In the genomic region with DNA sequence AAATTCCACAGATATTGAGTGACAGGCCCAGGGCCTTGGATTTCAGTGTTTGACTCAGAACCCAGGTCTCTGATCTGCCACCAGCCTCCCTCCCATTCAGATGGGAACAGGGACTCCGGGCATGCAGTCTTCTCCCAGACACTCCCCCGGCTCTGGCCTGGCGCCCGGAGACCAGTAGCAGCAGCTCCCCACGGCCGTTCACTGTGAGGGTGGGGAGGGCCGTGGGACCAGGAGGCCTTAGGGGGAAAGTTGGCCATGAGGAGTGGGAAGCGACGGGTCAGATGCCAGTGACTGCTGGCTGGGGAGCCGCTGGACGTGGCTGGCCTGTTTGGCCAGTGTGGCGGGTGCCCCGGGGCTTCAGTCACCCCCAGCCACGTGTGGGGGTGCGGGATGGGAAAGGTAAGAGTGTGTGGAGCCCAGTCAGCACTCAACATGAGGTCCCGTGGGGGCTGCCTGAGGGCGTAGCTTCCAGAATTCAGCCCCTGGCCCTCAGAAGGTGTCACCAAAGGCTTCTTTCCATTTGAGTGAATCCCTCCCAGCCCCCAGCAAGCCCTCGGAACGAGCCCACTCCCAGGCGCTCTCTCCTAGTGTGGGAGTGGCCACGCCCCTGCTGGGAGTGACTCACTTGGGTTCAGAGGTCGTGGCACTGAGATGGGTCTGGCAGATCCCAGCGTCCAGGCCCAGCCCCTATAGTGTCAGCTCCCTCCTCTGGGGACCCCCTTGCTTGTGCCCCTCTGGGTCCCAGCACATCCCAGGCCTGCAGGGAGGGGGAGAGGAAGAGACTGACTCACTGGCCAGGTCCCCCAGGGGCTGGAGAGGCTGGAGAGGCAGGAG, we compare ENCODE assay signal across 1 cellular context.
TF ChIP-seq lines count a peak whose summit lies in the region.

No MANE protein-coding gene starts in this region.

TF ChIP-seq in GM12878, 131 proteins besides CTCF, POLR2A, EP300 and RAD21 (continued from another document):
- no peak for TF ChIP-seq MYC (IDR thresholded peaks at IDR 0.05; ENCODE audit: insufficient read depth, insufficient read length, insufficient replicate concordance, low read length, severe bottlenecking)
- no peak for TF ChIP-seq ZNF207 (IDR thresholded peaks at IDR 0.05; ENCODE audit: borderline replicate concordance)
- TF ChIP-seq PAX5 (IDR thresholded peaks at IDR 0.05; ENCODE audit: borderline replicate concordance, low read depth, low read length), result no peak
- no peak for TF ChIP-seq CBX3 (IDR thresholded peaks at IDR 0.05; ENCODE audit: borderline replicate concordance, low read depth)
- no peak for TF ChIP-seq CHD4 (IDR thresholded peaks at IDR 0.05)
- peak; percentile 36; the same call in 1 of the 2 replicates for TF ChIP-seq DPF2 (IDR thresholded peaks at IDR 0.05)
- TF ChIP-seq, protein P1, sequence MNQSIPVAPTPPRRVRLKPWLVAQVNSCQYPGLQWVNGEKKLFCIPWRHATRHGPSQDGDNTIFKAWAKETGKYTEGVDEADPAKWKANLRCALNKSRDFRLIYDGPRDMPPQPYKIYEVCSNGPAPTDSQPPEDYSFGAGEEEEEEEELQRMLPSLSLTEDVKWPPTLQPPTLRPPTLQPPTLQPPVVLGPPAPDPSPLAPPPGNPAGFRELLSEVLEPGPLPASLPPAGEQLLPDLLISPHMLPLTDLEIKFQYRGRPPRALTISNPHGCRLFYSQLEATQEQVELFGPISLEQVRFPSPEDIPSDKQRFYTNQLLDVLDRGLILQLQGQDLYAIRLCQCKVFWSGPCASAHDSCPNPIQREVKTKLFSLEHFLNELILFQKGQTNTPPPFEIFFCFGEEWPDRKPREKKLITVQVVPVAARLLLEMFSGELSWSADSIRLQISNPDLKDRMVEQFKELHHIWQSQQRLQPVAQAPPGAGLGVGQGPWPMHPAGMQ (IDR thresholded peaks at IDR 0.05; ENCODE audit: borderline replicate concordance), result no peak
- TF ChIP-seq KAT2A (conservative IDR thresholded peaks at IDR 0.05; ENCODE audit: control insufficient read depth, low read depth, low read length), result no peak
- no peak for TF ChIP-seq JUND (IDR thresholded peaks at IDR 0.05; ENCODE audit: low read depth, low read length)
- no peak for TF ChIP-seq NFIC (IDR thresholded peaks at IDR 0.05; ENCODE audit: low read depth, low read length)
- TF ChIP-seq TCF3 (IDR thresholded peaks at IDR 0.05; ENCODE audit: borderline replicate concordance, insufficient read depth, low read depth, low read length), result no peak
- TF ChIP-seq BACH1 (IDR thresholded peaks at IDR 0.05; ENCODE audit: borderline replicate concordance), result 0 out of 2 replicates have a peak, but pooled peaks have one; percentile 33
- no peak for TF ChIP-seq POU2F2 (IDR thresholded peaks at IDR 0.05; ENCODE audit: borderline replicate concordance, low read depth, low read length)
- TF ChIP-seq, protein P2, sequence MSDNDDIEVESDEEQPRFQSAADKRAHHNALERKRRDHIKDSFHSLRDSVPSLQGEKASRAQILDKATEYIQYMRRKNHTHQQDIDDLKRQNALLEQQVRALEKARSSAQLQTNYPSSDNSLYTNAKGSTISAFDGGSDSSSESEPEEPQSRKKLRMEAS (IDR thresholded peaks at IDR 0.05; ENCODE audit: low read depth, low read length), result no peak; the same call in 1 of the 2 replicates
- TF ChIP-seq SIX5 (IDR thresholded peaks at IDR 0.05; ENCODE audit: low read depth, low read length, severe bottlenecking), result no peak
- no peak for TF ChIP-seq CHD2 (IDR thresholded peaks at IDR 0.05; ENCODE audit: borderline replicate concordance, low read depth, low read length)
- no peak for TF ChIP-seq FOS (IDR thresholded peaks at IDR 0.05; ENCODE audit: borderline replicate concordance, extremely low read depth, insufficient read length)
- peak; percentile 18; the same call in 1 of the 2 replicates for TF ChIP-seq LARP7 (IDR thresholded peaks at IDR 0.05)
- no peak for TF ChIP-seq EED (IDR thresholded peaks at IDR 0.05; ENCODE audit: low read depth)
- no peak for TF ChIP-seq FOXM1 (IDR thresholded peaks at IDR 0.05; ENCODE audit: low read depth, low read length)
- TF ChIP-seq ZZZ3 (IDR thresholded peaks at IDR 0.05; ENCODE audit: control insufficient read depth, insufficient read length, low read depth), result no peak
- TF ChIP-seq CBX5 (IDR thresholded peaks at IDR 0.05; ENCODE audit: low read depth), result no peak
- no peak for TF ChIP-seq EZH2 (IDR thresholded peaks at IDR 0.05; ENCODE audit: borderline replicate concordance, control insufficient read depth, low read depth, low read length)
- TF ChIP-seq PML (IDR thresholded peaks at IDR 0.05; ENCODE audit: low read length), result no peak
- TF ChIP-seq, protein P3, sequence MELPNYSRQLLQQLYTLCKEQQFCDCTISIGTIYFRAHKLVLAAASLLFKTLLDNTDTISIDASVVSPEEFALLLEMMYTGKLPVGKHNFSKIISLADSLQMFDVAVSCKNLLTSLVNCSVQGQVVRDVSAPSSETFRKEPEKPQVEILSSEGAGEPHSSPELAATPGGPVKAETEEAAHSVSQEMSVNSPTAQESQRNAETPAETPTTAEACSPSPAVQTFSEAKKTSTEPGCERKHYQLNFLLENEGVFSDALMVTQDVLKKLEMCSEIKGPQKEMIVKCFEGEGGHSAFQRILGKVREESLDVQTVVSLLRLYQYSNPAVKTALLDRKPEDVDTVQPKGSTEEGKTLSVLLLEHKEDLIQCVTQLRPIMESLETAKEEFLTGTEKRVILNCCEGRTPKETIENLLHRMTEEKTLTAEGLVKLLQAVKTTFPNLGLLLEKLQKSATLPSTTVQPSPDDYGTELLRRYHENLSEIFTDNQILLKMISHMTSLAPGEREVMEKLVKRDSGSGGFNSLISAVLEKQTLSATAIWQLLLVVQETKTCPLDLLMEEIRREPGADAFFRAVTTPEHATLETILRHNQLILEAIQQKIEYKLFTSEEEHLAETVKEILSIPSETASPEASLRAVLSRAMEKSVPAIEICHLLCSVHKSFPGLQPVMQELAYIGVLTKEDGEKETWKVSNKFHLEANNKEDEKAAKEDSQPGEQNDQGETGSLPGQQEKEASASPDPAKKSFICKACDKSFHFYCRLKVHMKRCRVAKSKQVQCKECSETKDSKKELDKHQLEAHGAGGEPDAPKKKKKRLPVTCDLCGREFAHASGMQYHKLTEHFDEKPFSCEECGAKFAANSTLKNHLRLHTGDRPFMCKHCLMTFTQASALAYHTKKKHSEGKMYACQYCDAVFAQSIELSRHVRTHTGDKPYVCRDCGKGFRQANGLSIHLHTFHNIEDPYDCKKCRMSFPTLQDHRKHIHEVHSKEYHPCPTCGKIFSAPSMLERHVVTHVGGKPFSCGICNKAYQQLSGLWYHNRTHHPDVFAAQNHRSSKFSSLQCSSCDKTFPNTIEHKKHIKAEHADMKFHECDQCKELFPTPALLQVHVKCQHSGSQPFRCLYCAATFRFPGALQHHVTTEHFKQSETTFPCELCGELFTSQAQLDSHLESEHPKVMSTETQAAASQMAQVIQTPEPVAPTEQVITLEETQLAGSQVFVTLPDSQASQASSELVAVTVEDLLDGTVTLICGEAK (IDR thresholded peaks at IDR 0.05; ENCODE audit: borderline replicate concordance), result no peak
- TF ChIP-seq RBBP5 (conservative IDR thresholded peaks at IDR 0.05), result no peak
- TF ChIP-seq MYB (IDR thresholded peaks at IDR 0.05; ENCODE audit: borderline replicate concordance, low read depth, low read length), result no peak
- TF ChIP-seq SUZ12 (IDR thresholded peaks at IDR 0.05; ENCODE audit: unreplicated experiment), result no peak
- TF ChIP-seq MTA3 (IDR thresholded peaks at IDR 0.05; ENCODE audit: borderline replicate concordance, low read length), result no peak
- TF ChIP-seq FOXK2 (IDR thresholded peaks at IDR 0.05), result no peak
- TF ChIP-seq SREBF1 (IDR thresholded peaks at IDR 0.05; ENCODE audit: low read length), result no peak
- no peak for TF ChIP-seq BMI1 (IDR thresholded peaks at IDR 0.05; ENCODE audit: borderline replicate concordance)
- no peak for TF ChIP-seq ETV6 (conservative IDR thresholded peaks at IDR 0.05 in 1 of 2, IDR thresholded peaks at IDR 0.05 in 1 of 2; ENCODE audit: borderline replicate concordance in 1 of 2, low read depth in 1 of 2)
- 0 out of 2 replicates have a peak, but pooled peaks have one; percentile 27 for TF ChIP-seq CHD1 (IDR thresholded peaks at IDR 0.05; ENCODE audit: low read depth, low read length)
